In the genomic region with DNA sequence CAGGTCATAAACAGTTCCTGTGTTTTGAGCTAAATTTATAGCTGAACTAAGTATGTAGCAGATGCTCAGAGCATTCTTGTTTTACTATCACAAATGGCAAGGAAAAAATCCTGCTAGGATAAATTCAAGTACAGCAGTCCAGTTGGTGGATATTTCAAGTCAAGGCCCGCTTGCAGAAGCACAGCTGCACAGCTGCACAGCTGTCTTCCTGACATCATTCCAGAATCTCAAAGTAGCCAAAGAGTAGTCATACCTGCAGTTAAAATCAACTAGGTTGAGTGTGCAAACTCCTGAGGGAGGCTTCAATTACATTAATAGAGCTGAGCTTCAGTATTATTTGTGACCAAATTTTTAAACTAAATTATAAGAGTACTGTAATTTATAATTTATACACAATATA, we compare ENCODE assay signal across 29 cellular contexts.
"Had no signal": no experiment of that assay in that cellular context is flagged by ENCODE, and none has a peak within 500 bp of the region (broad histone marks: within the 10 kb centered on the region; RNA-seq: fewer than 3 reads in every experiment).

No MANE protein-coding gene starts in this region.

- DNase-seq: activated B cell treated with CpG ODN at 0.5 μM for 24 hours; activated CD4-positive, alpha-beta T cell treated with anti-CD3 and anti-CD28 coated beads for 48 hours; activated CD4-positive, alpha-beta T cell treated with anti-CD3 and anti-CD28 coated beads, Interleukin-2, amount 50 U/mL, for 1 hour; activated CD4-positive, alpha-beta T cell treated with anti-CD3 and anti-CD28 coated beads, Interleukin-2, amount 50 U/mL, for 48 hours; activated CD8-positive, alpha-beta memory T cell treated with anti-CD3 and anti-CD28 coated beads for 24 hours; activated CD8-positive, alpha-beta T cell treated with anti-CD3 and anti-CD28 coated beads for 36 hours; activated effector memory CD4-positive, alpha-beta T cell treated with anti-CD3 and anti-CD28 coated beads, Interleukin-2, amount 50 U/mL, for 16 hours; activated naive CD4-positive, alpha-beta T cell treated with anti-CD3 and anti-CD28 coated beads for 36 hours; activated naive CD8-positive, alpha-beta T cell treated with anti-CD3 and anti-CD28 coated beads for 36 hours; activated naive CD8-positive, alpha-beta T cell treated with anti-CD3 and anti-CD28 coated beads, Interleukin-2, amount 50 U/mL, for 24 hours; activated T-cell treated with anti-CD3 and anti-CD28 coated beads, Interleukin-2, amount 50 U/mL, for 1 hour; activated T-cell treated with anti-CD3 and anti-CD28 coated beads, Interleukin-2, amount 50 U/mL, for 48 hours; adrenal gland; amygdala; aorta; body of pancreas; caudate nucleus; cortex of kidney; dermis blood vessel endothelial cell; effector CD4-positive, alpha-beta T cell; effector memory CD8-positive, alpha-beta T cell; erythroblast; foreskin melanocyte; heart right ventricle; T-helper 17 cell; T1000; WERI-Rb-1 had no signal

- H3K4me3 ChIP-seq: adrenal gland, body of pancreas, esophagus muscularis mucosa, gastroesophageal sphincter, heart right ventricle had no signal

- H3K27me3 ChIP-seq: adrenal gland, body of pancreas, esophagus muscularis mucosa, gastroesophageal sphincter, heart right ventricle had no signal

- H3K36me3 ChIP-seq: adrenal gland, esophagus muscularis mucosa, gastroesophageal sphincter, heart right ventricle, WERI-Rb-1 had no signal

- H3K27ac ChIP-seq: adrenal gland, body of pancreas, esophagus muscularis mucosa, gastroesophageal sphincter, heart right ventricle, WERI-Rb-1 had no signal

- H3K4me1 ChIP-seq: adrenal gland, body of pancreas, esophagus muscularis mucosa, gastroesophageal sphincter, heart right ventricle had no signal

- H3K9me3 ChIP-seq: adrenal gland, body of pancreas, esophagus muscularis mucosa, gastroesophageal sphincter, heart right ventricle had no signal
